Comparison of ENCODE assay signal across 1 cellular context in the genomic region with DNA sequence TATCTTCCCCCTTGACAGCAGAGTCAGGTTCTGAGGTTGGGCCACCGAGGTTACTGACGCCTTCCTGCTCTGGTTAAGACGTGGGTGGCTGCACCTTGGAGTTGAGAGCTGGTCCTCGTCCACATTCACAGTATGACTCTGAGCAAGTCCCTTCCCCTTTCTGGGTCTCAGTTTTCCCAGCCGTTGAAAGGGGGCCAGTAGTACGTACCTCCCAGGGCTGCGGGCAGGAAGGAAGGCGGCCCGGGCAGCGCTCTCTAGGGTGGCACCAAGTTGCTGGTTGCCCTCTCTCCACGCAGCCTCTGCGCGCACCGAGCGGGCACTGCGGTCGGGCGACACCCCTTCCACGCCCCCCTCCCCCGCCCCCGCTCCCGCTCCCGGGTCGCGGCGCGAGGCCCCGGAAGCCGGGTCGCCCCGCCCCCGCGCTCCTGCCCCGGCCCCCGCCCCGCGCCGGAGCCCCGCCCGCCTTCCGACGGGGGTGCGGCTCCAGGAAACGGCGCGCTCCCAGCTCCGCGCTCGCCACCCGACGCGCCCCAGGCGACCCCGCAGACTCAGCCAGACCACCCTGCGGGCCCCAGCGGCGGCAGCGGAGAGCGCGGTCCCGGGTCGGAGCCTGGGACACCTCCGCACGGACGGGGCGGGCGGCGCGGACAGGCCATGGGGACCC.
TF ChIP-seq lines count a peak whose summit lies in the region.

A gene (plus strand): TSS at position 486 of the 664 bp plus-strand sequence. CDS start 250 bp downstream, outside the sequence.

TF ChIP-seq in GM12878, 131 proteins besides CTCF, POLR2A, EP300 and RAD21 (continued from another document):
- TF ChIP-seq, protein P1, sequence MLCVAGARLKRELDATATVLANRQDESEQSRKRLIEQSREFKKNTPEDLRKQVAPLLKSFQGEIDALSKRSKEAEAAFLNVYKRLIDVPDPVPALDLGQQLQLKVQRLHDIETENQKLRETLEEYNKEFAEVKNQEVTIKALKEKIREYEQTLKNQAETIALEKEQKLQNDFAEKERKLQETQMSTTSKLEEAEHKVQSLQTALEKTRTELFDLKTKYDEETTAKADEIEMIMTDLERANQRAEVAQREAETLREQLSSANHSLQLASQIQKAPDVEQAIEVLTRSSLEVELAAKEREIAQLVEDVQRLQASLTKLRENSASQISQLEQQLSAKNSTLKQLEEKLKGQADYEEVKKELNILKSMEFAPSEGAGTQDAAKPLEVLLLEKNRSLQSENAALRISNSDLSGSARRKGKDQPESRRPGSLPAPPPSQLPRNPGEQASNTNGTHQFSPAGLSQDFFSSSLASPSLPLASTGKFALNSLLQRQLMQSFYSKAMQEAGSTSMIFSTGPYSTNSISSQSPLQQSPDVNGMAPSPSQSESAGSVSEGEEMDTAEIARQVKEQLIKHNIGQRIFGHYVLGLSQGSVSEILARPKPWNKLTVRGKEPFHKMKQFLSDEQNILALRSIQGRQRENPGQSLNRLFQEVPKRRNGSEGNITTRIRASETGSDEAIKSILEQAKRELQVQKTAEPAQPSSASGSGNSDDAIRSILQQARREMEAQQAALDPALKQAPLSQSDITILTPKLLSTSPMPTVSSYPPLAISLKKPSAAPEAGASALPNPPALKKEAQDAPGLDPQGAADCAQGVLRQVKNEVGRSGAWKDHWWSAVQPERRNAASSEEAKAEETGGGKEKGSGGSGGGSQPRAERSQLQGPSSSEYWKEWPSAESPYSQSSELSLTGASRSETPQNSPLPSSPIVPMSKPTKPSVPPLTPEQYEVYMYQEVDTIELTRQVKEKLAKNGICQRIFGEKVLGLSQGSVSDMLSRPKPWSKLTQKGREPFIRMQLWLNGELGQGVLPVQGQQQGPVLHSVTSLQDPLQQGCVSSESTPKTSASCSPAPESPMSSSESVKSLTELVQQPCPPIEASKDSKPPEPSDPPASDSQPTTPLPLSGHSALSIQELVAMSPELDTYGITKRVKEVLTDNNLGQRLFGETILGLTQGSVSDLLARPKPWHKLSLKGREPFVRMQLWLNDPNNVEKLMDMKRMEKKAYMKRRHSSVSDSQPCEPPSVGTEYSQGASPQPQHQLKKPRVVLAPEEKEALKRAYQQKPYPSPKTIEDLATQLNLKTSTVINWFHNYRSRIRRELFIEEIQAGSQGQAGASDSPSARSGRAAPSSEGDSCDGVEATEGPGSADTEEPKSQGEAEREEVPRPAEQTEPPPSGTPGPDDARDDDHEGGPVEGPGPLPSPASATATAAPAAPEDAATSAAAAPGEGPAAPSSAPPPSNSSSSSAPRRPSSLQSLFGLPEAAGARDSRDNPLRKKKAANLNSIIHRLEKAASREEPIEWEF (IDR thresholded peaks at IDR 0.05; ENCODE audit: insufficient replicate concordance, low read depth, low read length) = no peak
- TF ChIP-seq, protein P2, sequence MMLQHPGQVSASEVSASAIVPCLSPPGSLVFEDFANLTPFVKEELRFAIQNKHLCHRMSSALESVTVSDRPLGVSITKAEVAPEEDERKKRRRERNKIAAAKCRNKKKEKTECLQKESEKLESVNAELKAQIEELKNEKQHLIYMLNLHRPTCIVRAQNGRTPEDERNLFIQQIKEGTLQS (IDR thresholded peaks at IDR 0.05; ENCODE audit: borderline replicate concordance, extremely low read depth, low read depth, low read length) = no peak
- TF ChIP-seq HDAC2 (IDR thresholded peaks at IDR 0.05) (0 out of 2 replicates have a peak, but pooled peaks have one; percentile 71), YY1 (IDR thresholded peaks at IDR 0.05; ENCODE audit: low read depth, low read length) (no peak), BACH1 (IDR thresholded peaks at IDR 0.05; ENCODE audit: borderline replicate concordance) (no peak), RUNX3 (IDR thresholded peaks at IDR 0.05; ENCODE audit: low read length) (no peak), NR2F1 (conservative IDR thresholded peaks at IDR 0.05) (no peak; the same call in 1 of the 2 replicates), RBBP5 (conservative IDR thresholded peaks at IDR 0.05) (no peak), SMARCA5 (IDR thresholded peaks at IDR 0.05) (peak; percentile 93), SMC3 (IDR thresholded peaks at IDR 0.05; ENCODE audit: borderline replicate concordance, low read length) (no peak)
- TF ChIP-seq, protein P3, sequence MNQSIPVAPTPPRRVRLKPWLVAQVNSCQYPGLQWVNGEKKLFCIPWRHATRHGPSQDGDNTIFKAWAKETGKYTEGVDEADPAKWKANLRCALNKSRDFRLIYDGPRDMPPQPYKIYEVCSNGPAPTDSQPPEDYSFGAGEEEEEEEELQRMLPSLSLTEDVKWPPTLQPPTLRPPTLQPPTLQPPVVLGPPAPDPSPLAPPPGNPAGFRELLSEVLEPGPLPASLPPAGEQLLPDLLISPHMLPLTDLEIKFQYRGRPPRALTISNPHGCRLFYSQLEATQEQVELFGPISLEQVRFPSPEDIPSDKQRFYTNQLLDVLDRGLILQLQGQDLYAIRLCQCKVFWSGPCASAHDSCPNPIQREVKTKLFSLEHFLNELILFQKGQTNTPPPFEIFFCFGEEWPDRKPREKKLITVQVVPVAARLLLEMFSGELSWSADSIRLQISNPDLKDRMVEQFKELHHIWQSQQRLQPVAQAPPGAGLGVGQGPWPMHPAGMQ (IDR thresholded peaks at IDR 0.05; ENCODE audit: borderline replicate concordance) = no peak
- TF ChIP-seq, protein P4, sequence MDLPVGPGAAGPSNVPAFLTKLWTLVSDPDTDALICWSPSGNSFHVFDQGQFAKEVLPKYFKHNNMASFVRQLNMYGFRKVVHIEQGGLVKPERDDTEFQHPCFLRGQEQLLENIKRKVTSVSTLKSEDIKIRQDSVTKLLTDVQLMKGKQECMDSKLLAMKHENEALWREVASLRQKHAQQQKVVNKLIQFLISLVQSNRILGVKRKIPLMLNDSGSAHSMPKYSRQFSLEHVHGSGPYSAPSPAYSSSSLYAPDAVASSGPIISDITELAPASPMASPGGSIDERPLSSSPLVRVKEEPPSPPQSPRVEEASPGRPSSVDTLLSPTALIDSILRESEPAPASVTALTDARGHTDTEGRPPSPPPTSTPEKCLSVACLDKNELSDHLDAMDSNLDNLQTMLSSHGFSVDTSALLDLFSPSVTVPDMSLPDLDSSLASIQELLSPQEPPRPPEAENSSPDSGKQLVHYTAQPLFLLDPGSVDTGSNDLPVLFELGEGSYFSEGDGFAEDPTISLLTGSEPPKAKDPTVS (IDR thresholded peaks at IDR 0.05; ENCODE audit: low read depth, low read length) = no peak
- TF ChIP-seq, protein P5, sequence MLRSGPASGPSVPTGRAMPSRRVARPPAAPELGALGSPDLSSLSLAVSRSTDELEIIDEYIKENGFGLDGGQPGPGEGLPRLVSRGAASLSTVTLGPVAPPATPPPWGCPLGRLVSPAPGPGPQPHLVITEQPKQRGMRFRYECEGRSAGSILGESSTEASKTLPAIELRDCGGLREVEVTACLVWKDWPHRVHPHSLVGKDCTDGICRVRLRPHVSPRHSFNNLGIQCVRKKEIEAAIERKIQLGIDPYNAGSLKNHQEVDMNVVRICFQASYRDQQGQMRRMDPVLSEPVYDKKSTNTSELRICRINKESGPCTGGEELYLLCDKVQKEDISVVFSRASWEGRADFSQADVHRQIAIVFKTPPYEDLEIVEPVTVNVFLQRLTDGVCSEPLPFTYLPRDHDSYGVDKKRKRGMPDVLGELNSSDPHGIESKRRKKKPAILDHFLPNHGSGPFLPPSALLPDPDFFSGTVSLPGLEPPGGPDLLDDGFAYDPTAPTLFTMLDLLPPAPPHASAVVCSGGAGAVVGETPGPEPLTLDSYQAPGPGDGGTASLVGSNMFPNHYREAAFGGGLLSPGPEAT (IDR thresholded peaks at IDR 0.05; ENCODE audit: low read depth) = peak; percentile 57; the same call in 1 of the 2 replicates
- TF ChIP-seq, protein P6, sequence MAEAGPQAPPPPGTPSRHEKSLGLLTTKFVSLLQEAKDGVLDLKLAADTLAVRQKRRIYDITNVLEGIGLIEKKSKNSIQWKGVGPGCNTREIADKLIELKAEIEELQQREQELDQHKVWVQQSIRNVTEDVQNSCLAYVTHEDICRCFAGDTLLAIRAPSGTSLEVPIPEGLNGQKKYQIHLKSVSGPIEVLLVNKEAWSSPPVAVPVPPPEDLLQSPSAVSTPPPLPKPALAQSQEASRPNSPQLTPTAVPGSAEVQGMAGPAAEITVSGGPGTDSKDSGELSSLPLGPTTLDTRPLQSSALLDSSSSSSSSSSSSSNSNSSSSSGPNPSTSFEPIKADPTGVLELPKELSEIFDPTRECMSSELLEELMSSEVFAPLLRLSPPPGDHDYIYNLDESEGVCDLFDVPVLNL (IDR thresholded peaks at IDR 0.05; ENCODE audit: low read depth, low read length) = no peak
TF ChIP-seq in GM12878: peak in this region for 41.
